ENCODE assay signal across 1 cellular context in genomic region chr11:130124096-130124495, GRCh38.
TF ChIP-seq lines count a peak whose summit lies in the region.

No MANE protein-coding gene starts in this region.

TF ChIP-seq in HepG2, 621 proteins besides CTCF, POLR2A, EP300 and RAD21 (continued from another document and continues in another):
- TF ChIP-seq ATF6 (CRISPR knock-in tag; conservative IDR thresholded peaks at IDR 0.05) (no peak), ZBTB2 (CRISPR knock-in tag; IDR thresholded peaks at IDR 0.05; ENCODE audit: low read depth) (no peak), ZNF782 (CRISPR knock-in tag; IDR thresholded peaks at IDR 0.05; ENCODE audit: borderline replicate concordance) (no peak), SRF (IDR thresholded peaks at IDR 0.05; ENCODE audit: low read depth, low read length) (0 out of 2 replicates have a peak, but pooled peaks have one; percentile 34), SIX1 (CRISPR knock-in tag; IDR thresholded peaks at IDR 0.05; ENCODE audit: borderline replicate concordance) (no peak), ZNF546 (CRISPR knock-in tag; conservative IDR thresholded peaks at IDR 0.05) (no peak), ZNF451 (CRISPR knock-in tag; IDR thresholded peaks at IDR 0.05) (no peak), ATM (IDR thresholded peaks at IDR 0.05; ENCODE audit: borderline replicate concordance) (no peak), ZNF549 (CRISPR knock-in tag; IDR thresholded peaks at IDR 0.05) (no peak), ZNF703 (CRISPR knock-in tag; IDR thresholded peaks at IDR 0.05; ENCODE audit: borderline replicate concordance) (no peak), CERS6 (CRISPR knock-in tag; IDR thresholded peaks at IDR 0.05) (no peak), MIER3 (CRISPR knock-in tag; IDR thresholded peaks at IDR 0.05; ENCODE audit: borderline replicate concordance) (peak; percentile 75; the same call in 1 of the 2 replicates), MTA1 (CRISPR knock-in tag; IDR thresholded peaks at IDR 0.05; ENCODE audit: borderline replicate concordance) (no peak), TP53 (CRISPR knock-in tag; conservative IDR thresholded peaks at IDR 0.05) (no peak), MIXL1 (CRISPR knock-in tag; IDR thresholded peaks at IDR 0.05) (peak; percentile 71; the same call in 1 of the 2 replicates), SYNCRIP (IDR thresholded peaks at IDR 0.05; ENCODE audit: insufficient read depth, low read depth, low read length) (no peak), SRSF9 (IDR thresholded peaks at IDR 0.05; ENCODE audit: borderline replicate concordance, insufficient read depth, low read depth, low read length, poor library complexity, severe bottlenecking) (no peak), ATAD3A (CRISPR knock-in tag; IDR thresholded peaks at IDR 0.05) (no peak), ZNF670 (CRISPR knock-in tag; IDR thresholded peaks at IDR 0.05; ENCODE audit: borderline replicate concordance) (no peak), HNF1A (IDR thresholded peaks at IDR 0.05; ENCODE audit: low read depth) (no peak), HNF1A (CRISPR knock-in tag; IDR thresholded peaks at IDR 0.05; ENCODE audit: borderline replicate concordance) (peak; percentile 44; the same call in 1 of the 2 replicates), MLXIP (CRISPR knock-in tag; IDR thresholded peaks at IDR 0.05; ENCODE audit: borderline replicate concordance) (no peak), U2AF2 (IDR thresholded peaks at IDR 0.05; ENCODE audit: low read depth, low read length) (no peak), ZNF138 (CRISPR knock-in tag; IDR thresholded peaks at IDR 0.05; ENCODE audit: low read depth) (no peak), ZNF530 (CRISPR knock-in tag; IDR thresholded peaks at IDR 0.05; ENCODE audit: low read depth) (no peak), KMT2B (CRISPR knock-in tag; IDR thresholded peaks at IDR 0.05) (peak; percentile 69), SAP130 (CRISPR knock-in tag; IDR thresholded peaks at IDR 0.05; ENCODE audit: low read depth) (peak; percentile 94), HDAC1 (CRISPR knock-in tag; IDR thresholded peaks at IDR 0.05) (peak; percentile 78), MBNL3 (CRISPR knock-in tag; conservative IDR thresholded peaks at IDR 0.05) (no peak), RXRB (CRISPR knock-in tag; IDR thresholded peaks at IDR 0.05; ENCODE audit: borderline replicate concordance) (peak; percentile 94), NR2F6 (IDR thresholded peaks at IDR 0.05) (peak; percentile 88), NR2F6 (CRISPR knock-in tag; IDR thresholded peaks at IDR 0.05) (peak; percentile 87; the same call in 1 of the 2 replicates), ZNF572 (CRISPR knock-in tag; IDR thresholded peaks at IDR 0.05) (no peak), BCL6 (CRISPR knock-in tag; IDR thresholded peaks at IDR 0.05) (peak; percentile 95), MEIS2 (CRISPR knock-in tag; IDR thresholded peaks at IDR 0.05) (peak; percentile 77), ZNF781 (CRISPR knock-in tag; IDR thresholded peaks at IDR 0.05; ENCODE audit: borderline replicate concordance, not compliant biosample characterization) (no peak), ZNF430 (CRISPR knock-in tag; IDR thresholded peaks at IDR 0.05) (peak; percentile 77; the same call in 1 of the 2 replicates), FOXP1 (IDR thresholded peaks at IDR 0.05) (no peak), FOXP1 (CRISPR knock-in tag; IDR thresholded peaks at IDR 0.05) (peak; percentile 66; the same call in 1 of the 2 replicates), GABPB1 (CRISPR knock-in tag; IDR thresholded peaks at IDR 0.05) (peak; percentile 80), PCBP2 (optimal IDR thresholded peaks at IDR 0.05; ENCODE audit: low read depth, low read length, poor library complexity, severe bottlenecking) (no peak), RFXAP (CRISPR knock-in tag; IDR thresholded peaks at IDR 0.05; ENCODE audit: borderline replicate concordance) (peak; percentile 58; the same call in 1 of the 2 replicates), TBL1XR1 (IDR thresholded peaks at IDR 0.05; ENCODE audit: borderline replicate concordance, low read length, partially characterized antibody) (peak; percentile 97), AKNA (CRISPR knock-in tag; IDR thresholded peaks at IDR 0.05; ENCODE audit: borderline replicate concordance) (no peak), FOXA3 (CRISPR knock-in tag; IDR thresholded peaks at IDR 0.05) (peak; percentile 80)
